Comparison of ENCODE assay signal across 1 cellular context in genomic region chr19:50676625-50677197, GRCh38.
TF ChIP-seq lines count a peak whose summit lies in the region.

No MANE protein-coding gene starts in this region.

TF ChIP-seq in HCT116, 20 proteins besides CTCF, POLR2A, EP300 and RAD21 (continued from another document):
- no peak for TF ChIP-seq REST (IDR thresholded peaks at IDR 0.05; ENCODE audit: low read depth)
- TF ChIP-seq EZH2phosphoT487 (IDR thresholded peaks at IDR 0.05; ENCODE audit: borderline replicate concordance), result no peak
- TF ChIP-seq EZH2 (IDR thresholded peaks at IDR 0.05), result no peak
- no peak for TF ChIP-seq ATF3 (IDR thresholded peaks at IDR 0.05)
